Comparison of ENCODE assay signal across 2 cellular contexts in the genomic region with DNA sequence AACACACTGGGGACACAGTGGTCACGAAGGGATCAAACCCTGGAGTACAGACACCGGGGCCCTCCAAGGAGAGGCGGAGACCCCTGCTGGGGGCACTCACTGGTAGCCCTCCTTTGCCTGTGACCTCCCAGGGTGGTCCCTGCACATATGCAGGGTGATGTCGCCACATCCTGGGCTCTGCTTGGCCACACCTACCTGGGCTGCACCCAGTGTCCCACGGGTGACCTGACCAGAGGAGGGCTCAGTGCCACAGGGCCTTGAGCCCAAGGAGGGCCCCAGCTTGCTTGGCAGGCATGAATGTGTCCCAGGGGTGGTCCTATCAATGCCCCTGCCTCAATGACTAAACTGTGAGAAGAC.
A peak's percentile ranks its signal among the peaks of the same experiment; 100 is the strongest.
TF ChIP-seq lines count a peak whose summit lies in the region.

No MANE protein-coding gene starts in this region.

TF ChIP-seq in HepG2, 621 proteins besides CTCF, POLR2A, EP300 and RAD21:
- TF ChIP-seq ZNF749 (CRISPR knock-in tag; IDR thresholded peaks at IDR 0.05; ENCODE audit: borderline replicate concordance) (no peak), POLR2G (IDR thresholded peaks at IDR 0.05; ENCODE audit: low read depth, low read length) (0 out of 2 replicates have a peak, but pooled peaks have one; percentile 25), ATRX (CRISPR knock-in tag; IDR thresholded peaks at IDR 0.05; ENCODE audit: borderline replicate concordance) (no peak)
- TF ChIP-seq, protein P1, sequence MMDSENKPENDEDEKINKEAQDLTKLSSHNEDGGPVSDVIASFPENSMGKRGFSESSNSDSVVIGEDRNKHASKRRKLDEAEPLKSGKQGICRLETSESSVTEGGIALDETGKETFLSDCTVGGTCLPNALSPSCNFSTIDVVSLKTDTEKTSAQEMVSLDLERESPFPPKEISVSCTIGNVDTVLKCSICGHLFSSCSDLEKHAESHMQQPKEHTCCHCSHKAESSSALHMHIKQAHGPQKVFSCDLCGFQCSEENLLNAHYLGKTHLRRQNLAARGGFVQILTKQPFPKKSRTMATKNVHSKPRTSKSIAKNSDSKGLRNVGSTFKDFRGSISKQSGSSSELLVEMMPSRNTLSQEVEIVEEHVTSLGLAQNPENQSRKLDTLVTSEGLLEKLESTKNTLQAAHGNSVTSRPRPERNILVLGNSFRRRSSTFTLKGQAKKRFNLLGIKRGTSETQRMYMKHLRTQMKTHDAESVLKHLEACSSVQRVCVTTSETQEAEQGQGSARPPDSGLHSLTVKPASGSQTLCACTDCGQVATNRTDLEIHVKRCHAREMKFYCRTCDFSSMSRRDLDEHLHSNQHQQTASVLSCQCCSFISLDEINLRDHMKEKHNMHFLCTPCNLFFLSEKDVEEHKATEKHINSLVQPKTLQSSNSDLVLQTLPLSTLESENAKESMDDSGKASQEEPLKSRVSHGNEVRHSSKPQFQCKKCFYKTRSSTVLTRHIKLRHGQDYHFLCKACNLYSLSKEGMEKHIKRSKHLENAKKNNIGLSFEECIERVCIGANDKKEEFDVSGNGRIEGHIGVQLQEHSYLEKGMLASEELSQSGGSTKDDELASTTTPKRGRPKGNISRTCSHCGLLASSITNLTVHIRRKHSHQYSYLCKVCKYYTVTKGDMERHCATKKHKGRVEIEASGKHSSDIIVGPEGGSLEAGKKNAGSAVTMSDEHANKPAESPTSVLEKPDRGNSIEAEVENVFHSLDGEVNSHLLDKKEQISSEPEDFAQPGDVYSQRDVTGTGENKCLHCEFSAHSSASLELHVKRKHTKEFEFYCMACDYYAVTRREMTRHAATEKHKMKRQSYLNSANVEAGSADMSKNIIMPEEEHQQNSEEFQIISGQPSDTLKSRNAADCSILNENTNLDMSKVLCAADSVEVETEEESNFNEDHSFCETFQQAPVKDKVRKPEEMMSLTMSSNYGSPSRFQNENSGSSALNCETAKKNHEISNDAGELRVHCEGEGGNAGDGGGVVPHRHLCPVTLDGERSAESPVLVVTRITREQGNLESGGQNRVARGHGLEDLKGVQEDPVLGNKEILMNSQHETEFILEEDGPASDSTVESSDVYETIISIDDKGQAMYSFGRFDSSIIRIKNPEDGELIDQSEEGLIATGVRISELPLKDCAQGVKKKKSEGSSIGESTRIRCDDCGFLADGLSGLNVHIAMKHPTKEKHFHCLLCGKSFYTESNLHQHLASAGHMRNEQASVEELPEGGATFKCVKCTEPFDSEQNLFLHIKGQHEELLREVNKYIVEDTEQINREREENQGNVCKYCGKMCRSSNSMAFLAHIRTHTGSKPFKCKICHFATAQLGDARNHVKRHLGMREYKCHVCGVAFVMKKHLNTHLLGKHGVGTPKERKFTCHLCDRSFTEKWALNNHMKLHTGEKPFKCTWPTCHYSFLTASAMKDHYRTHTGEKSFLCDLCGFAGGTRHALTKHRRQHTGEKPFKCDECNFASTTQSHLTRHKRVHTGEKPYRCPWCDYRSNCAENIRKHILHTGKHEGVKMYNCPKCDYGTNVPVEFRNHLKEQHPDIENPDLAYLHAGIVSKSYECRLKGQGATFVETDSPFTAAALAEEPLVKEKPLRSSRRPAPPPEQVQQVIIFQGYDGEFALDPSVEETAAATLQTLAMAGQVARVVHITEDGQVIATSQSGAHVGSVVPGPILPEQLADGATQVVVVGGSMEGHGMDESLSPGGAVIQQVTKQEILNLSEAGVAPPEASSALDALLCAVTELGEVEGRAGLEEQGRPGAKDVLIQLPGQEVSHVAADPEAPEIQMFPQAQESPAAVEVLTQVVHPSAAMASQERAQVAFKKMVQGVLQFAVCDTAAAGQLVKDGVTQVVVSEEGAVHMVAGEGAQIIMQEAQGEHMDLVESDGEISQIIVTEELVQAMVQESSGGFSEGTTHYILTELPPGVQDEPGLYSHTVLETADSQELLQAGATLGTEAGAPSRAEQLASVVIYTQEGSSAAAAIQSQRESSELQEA (CRISPR knock-in tag; IDR thresholded peaks at IDR 0.05; ENCODE audit: not compliant biosample characterization), result no peak

TF ChIP-seq in WTC11, 78 proteins besides CTCF, POLR2A, EP300 and RAD21:
- TF ChIP-seq, protein P2, sequence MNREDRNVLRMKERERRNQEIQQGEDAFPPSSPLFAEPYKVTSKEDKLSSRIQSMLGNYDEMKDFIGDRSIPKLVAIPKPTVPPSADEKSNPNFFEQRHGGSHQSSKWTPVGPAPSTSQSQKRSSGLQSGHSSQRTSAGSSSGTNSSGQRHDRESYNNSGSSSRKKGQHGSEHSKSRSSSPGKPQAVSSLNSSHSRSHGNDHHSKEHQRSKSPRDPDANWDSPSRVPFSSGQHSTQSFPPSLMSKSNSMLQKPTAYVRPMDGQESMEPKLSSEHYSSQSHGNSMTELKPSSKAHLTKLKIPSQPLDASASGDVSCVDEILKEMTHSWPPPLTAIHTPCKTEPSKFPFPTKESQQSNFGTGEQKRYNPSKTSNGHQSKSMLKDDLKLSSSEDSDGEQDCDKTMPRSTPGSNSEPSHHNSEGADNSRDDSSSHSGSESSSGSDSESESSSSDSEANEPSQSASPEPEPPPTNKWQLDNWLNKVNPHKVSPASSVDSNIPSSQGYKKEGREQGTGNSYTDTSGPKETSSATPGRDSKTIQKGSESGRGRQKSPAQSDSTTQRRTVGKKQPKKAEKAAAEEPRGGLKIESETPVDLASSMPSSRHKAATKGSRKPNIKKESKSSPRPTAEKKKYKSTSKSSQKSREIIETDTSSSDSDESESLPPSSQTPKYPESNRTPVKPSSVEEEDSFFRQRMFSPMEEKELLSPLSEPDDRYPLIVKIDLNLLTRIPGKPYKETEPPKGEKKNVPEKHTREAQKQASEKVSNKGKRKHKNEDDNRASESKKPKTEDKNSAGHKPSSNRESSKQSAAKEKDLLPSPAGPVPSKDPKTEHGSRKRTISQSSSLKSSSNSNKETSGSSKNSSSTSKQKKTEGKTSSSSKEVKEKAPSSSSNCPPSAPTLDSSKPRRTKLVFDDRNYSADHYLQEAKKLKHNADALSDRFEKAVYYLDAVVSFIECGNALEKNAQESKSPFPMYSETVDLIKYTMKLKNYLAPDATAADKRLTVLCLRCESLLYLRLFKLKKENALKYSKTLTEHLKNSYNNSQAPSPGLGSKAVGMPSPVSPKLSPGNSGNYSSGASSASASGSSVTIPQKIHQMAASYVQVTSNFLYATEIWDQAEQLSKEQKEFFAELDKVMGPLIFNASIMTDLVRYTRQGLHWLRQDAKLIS (CRISPR knock-in tag; IDR thresholded peaks at IDR 0.05; ENCODE audit: borderline replicate concordance), result no peak
- TF ChIP-seq HMGA2 (CRISPR knock-in tag; IDR thresholded peaks at IDR 0.05) (no peak), NR3C1 (CRISPR knock-in tag; conservative IDR thresholded peaks at IDR 0.05; ENCODE audit: low read depth) (no peak)
